2 cellular contexts compared by ENCODE assay signal in genomic region chr6:142751452-142751851, GRCh38.
TF ChIP-seq lines count a peak whose summit lies in the region.

No MANE protein-coding gene starts in this region.

TF ChIP-seq in HepG2, 621 proteins besides CTCF, POLR2A, EP300 and RAD21:
- TF ChIP-seq POLR2AphosphoS2 (IDR thresholded peaks at IDR 0.05; ENCODE audit: low read depth, low read length) (0 out of 2 replicates have a peak, but pooled peaks have one; percentile 51), ZNF780A (CRISPR knock-in tag; IDR thresholded peaks at IDR 0.05) (no peak)

TF ChIP-seq in IMR-90, 13 proteins besides CTCF, POLR2A, EP300 and RAD21:
- TF ChIP-seq MAFK (IDR thresholded peaks at IDR 0.05; ENCODE audit: low read depth, low read length) (no peak), CHD1 (IDR thresholded peaks at IDR 0.05; ENCODE audit: low read depth, low read length) (no peak), ELK1 (IDR thresholded peaks at IDR 0.05; ENCODE audit: borderline replicate concordance, low read depth, low read length) (no peak), BHLHE40 (IDR thresholded peaks at IDR 0.05; ENCODE audit: low read depth, low read length) (no peak), FOS (IDR thresholded peaks at IDR 0.05; ENCODE audit: low read depth, low read length) (no peak), RFX5 (IDR thresholded peaks at IDR 0.05; ENCODE audit: low read depth, low read length) (no peak), MXI1 (IDR thresholded peaks at IDR 0.05; ENCODE audit: borderline replicate concordance, low read depth, low read length) (no peak), SMC3 (IDR thresholded peaks at IDR 0.05; ENCODE audit: low read depth, low read length) (no peak), NFE2L2 (IDR thresholded peaks at IDR 0.05; ENCODE audit: low read depth, low read length) (no peak), USF2 (IDR thresholded peaks at IDR 0.05; ENCODE audit: low read depth, low read length) (no peak), CEBPB (IDR thresholded peaks at IDR 0.05; ENCODE audit: low read depth, low read length) (no peak)
